20 cellular contexts compared by ENCODE assay signal in the genomic region with DNA sequence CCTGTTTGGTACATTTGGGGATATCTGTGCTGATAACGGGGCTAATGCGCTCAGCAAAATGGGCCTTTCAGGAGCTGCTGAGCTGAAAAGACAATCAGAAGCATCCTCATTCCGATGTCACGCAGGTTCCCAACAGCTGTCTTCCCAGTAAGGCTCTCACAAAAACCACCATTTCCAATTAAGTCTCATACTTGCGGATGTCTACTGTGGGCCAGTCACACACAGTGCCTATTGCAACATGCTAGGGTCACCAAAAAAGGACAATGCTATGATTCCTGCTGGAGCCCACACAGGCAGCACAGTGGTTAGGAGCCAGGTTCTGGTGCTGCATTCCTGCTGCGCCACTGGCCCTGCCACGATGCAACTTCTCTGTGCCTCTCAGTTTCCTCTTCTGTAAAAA. TPM values are rescaled to one million over a fixed set of nuclear protein-coding genes. Genes with fewer than 3 reads are reported as not detected.
"Had no signal": no experiment of that assay in that cellular context is flagged by ENCODE, and none has a peak within 500 bp of the region (broad histone marks: within the 10 kb centered on the region; RNA-seq: fewer than 3 reads in every experiment).

No MANE protein-coding gene starts in this region.

- H3K79me2 ChIP-seq: parathyroid adenoma had no signal

- H3K27ac Mint-ChIP-seq: activated naive CD4-positive, alpha-beta T cell treated with anti-CD3 and anti-CD28 coated beads, Interleukin-2, amount 10 ng/mL, durations not matched to agents 7 days and 5 days; activated T-helper 2 cell treated with anti-CD3 and anti-CD28 coated beads, Interferon-gamma antibody, Interleukin-2, Interleukin-4, amounts not matched to agents 10 μg/mL and 5 μg/mL and 100 μg/mL, durations not matched to agents 14 hours and 24 hours and 36 hours; naive thymus-derived CD8-positive, alpha-beta T cell had no signal

- ATAC-seq: naive thymus-derived CD8-positive, alpha-beta T cell had no signal

- H3K36me3 Mint-ChIP-seq: naive thymus-derived CD8-positive, alpha-beta T cell had no signal

- H3K9me3 ChIP-seq: neutrophil, tibial artery, vagina had no signal

- H3K27ac ChIP-seq: neutrophil, parathyroid adenoma, tibial artery, vagina had no signal

- H3K9me3 Mint-ChIP-seq: activated naive CD4-positive, alpha-beta T cell treated with anti-CD3 and anti-CD28 coated beads, Interleukin-2, amount 10 ng/mL, durations not matched to agents 7 days and 5 days; activated T-helper 2 cell treated with anti-CD3 and anti-CD28 coated beads, Interferon-gamma antibody, Interleukin-2, Interleukin-4, amounts not matched to agents 10 μg/mL and 5 μg/mL and 100 μg/mL, durations not matched to agents 14 hours and 24 hours and 36 hours had no signal

- H2AFZ ChIP-seq: parathyroid adenoma had no signal

- H3K4me3 Mint-ChIP-seq: activated naive CD4-positive, alpha-beta T cell treated with anti-CD3 and anti-CD28 coated beads, Interleukin-2, amount 10 ng/mL, durations not matched to agents 7 days and 5 days had no signal

- H3K4me3 ChIP-seq: lung, tibial artery, vagina had no signal

- H3K9ac ChIP-seq: parathyroid adenoma had no signal

- H3K27me3 ChIP-seq: neutrophil, tibial artery, vagina had no signal

- H3K4me1 ChIP-seq: parathyroid adenoma had no signal

- H3K36me3 ChIP-seq: neutrophil had no signal

- FAIRE-seq: colon, endometrium had no signal

- DNase-seq: activated CD4-positive, alpha-beta T cell treated with anti-CD3 and anti-CD28 coated beads, Interleukin-2, amount 50 U/mL, for 1 hour; activated naive CD4-positive, alpha-beta T cell treated with anti-CD3 and anti-CD28 coated beads, Interleukin-2, amount 10 ng/mL, durations not matched to agents 7 days and 5 days; islet precursor cell; naive thymus-derived CD8-positive, alpha-beta T cell; stimulated activated CD4-positive, alpha-beta T cell treated with anti-CD3 and anti-CD28 coated beads, Interleukin-4, amount 100 ng/mL, for 24 hours; stimulated activated naive CD4-positive, alpha-beta T cell; tibial artery had no signal

- H3K4me1 Mint-ChIP-seq: activated naive CD4-positive, alpha-beta T cell treated with anti-CD3 and anti-CD28 coated beads, Interleukin-2, amount 10 ng/mL, durations not matched to agents 7 days and 5 days; naive thymus-derived CD8-positive, alpha-beta T cell had no signal

RNA-seq across cellular contexts. Expression of gene LDHAL6B, which starts 16.4 kb away (rescaled TPM):
- total RNA-seq: activated CD8-positive, alpha-beta memory T cell treated with anti-CD3 and anti-CD28 coated beads for 36 hours; activated T-helper 2 cell treated with anti-CD3 and anti-CD28 coated beads, Interferon-gamma antibody, Interleukin-2, Interleukin-4, amounts not matched to agents 10 μg/mL and 5 μg/mL and 100 μg/mL, durations not matched to agents 14 hours and 24 hours and 36 hours; cardiac septum; lung; mononuclear cell; naive thymus-derived CD8-positive, alpha-beta T cell; skeletal muscle tissue; subcutaneous adipose tissue; vagina had no signal
- polyA plus RNA-seq: esophagus; naive thymus-derived CD8-positive, alpha-beta T cell had no signal
